Comparison of ENCODE assay signal across 8 cellular contexts in genomic region chr10:28679941-28680752, GRCh38. TPM values are rescaled to one million over a fixed set of nuclear protein-coding genes. Genes with fewer than 3 reads are reported as not detected.
A peak's percentile ranks its signal among the peaks of the same experiment; 100 is the strongest.
DNase-seq lines count a peak whose midpoint lies in the region; ATAC-seq, FAIRE-seq and TF ChIP-seq lines count a peak whose summit lies in the region.

No MANE protein-coding gene starts in this region.

- H3K79me1 ChIP-seq in neuronal stem cell (ENCODE audit: low read depth, low read length) = no peaks in the 10 kb centered on the region

- H2BK5ac ChIP-seq in neuronal stem cell (ENCODE audit: low read length) = no peak overlapping the region

- no peak overlapping the region for H2AFZ ChIP-seq in neuronal stem cell (ENCODE audit: low read length)

- no peak overlapping the region for H3K18ac ChIP-seq in neuronal stem cell (ENCODE audit: low read length)

- no peak overlapping the region for H3K9ac ChIP-seq in rectal smooth muscle tissue (ENCODE audit: low read length)
- H3K9ac ChIP-seq in neuronal stem cell (ENCODE audit: low read depth, low read length, poor library complexity) = no peak overlapping the region

- H3K4me1 ChIP-seq in rectal smooth muscle tissue (ENCODE audit: control insufficient read depth, insufficient read depth, low read length) (peaks cover 2% of the 10 kb centered on the region), neuronal stem cell (ENCODE audit: control insufficient read depth in 2 of 2, insufficient read depth in 1 of 2, low read depth in 1 of 2, low read length in 2 of 2) (peaks cover 6 to 7% of the 10 kb centered on the region in 2 donors)

- no peak overlapping the region for H3K23ac ChIP-seq in neuronal stem cell (ENCODE audit: low read depth, low read length, poor library complexity)

- no peak overlapping the region for H2BK15ac ChIP-seq in neuronal stem cell (ENCODE audit: low read length)

- H3K9me3 ChIP-seq in neuronal stem cell (replicated peaks in 1 of 2; ENCODE audit: control insufficient read depth in 2 of 2, insufficient read depth in 1 of 2, low read depth in 1 of 2, low read length in 2 of 2) = no peaks in the 10 kb centered on the region

- no peak overlapping the region for H3K4me3 ChIP-seq in fibroblast of mammary gland (ENCODE audit: control insufficient read depth, low read depth, low read length)
- H3K4me3 ChIP-seq in rectal smooth muscle tissue (ENCODE audit: low read length) = peak overlapping the region; percentile 49
- no peak overlapping the region for H3K4me3 ChIP-seq in neuronal stem cell (ENCODE audit: low read length in 2 of 2)

- TF ChIP-seq CTCF in fibroblast of mammary gland (conservative IDR thresholded peaks at IDR 0.05; ENCODE audit: control insufficient read depth, insufficient read depth, low read depth, low read length) = peak; percentile 6

- H2AK5ac ChIP-seq in neuronal stem cell (ENCODE audit: low read depth, low read length) = no peak overlapping the region

- DNase-seq in GM19239 (ENCODE audit: insufficient read length, low spot score) (no peak), RCC 7860 (ENCODE audit: low spot score) (peak; percentile 21), fibroblast of mammary gland (ENCODE audit: low read depth) (no peak), T-helper 1 cell (no peak), HPDE6-E6E7 (ENCODE audit: extremely low spot score) (no peak), neuronal stem cell (ENCODE audit: low spot score) (no peak)

- H4K91ac ChIP-seq in neuronal stem cell (ENCODE audit: low read depth, low read length, poor library complexity) = no peak overlapping the region

- no peak for ATAC-seq in GM19395 (IDR thresholded peaks at IDR 0.05; ENCODE audit: unreplicated experiment)

- peaks cover 7% of the 10 kb centered on the region for H3K27me3 ChIP-seq in rectal smooth muscle tissue (ENCODE audit: control insufficient read depth, insufficient read depth, low read length)
- peaks cover 0 to 58% (median 41%) of the 10 kb centered on the region in 3 experiments for H3K27me3 ChIP-seq in neuronal stem cell (ENCODE audit: control insufficient read depth in 3 of 3, insufficient read depth in 3 of 3, low read depth in 1 of 3, low read length in 3 of 3)

- H3K36me3 ChIP-seq in rectal smooth muscle tissue (ENCODE audit: control insufficient read depth, insufficient read depth, low read length) (no peaks in the 10 kb centered on the region), neuronal stem cell (replicated peaks in 1 of 2; ENCODE audit: control insufficient read depth in 2 of 2, insufficient read depth in 2 of 2, low read length in 2 of 2) (no peaks in the 10 kb centered on the region)

- WGBS in neuronal stem cell (ENCODE audit: extremely low coverage in 2 of 2, insufficient read length in 2 of 2, insufficient replicate concordance in 1 of 2), 2 donors = no CpG with 5 or more reads among the region's 16 CpGs

- H3K27ac ChIP-seq in rectal smooth muscle tissue (ENCODE audit: low read depth, low read length) (no peak overlapping the region), neuronal stem cell (replicated peaks; ENCODE audit: low read length) (no peak overlapping the region)

- no peak overlapping the region for H2BK12ac ChIP-seq in neuronal stem cell (ENCODE audit: low read length)

- H3K14ac ChIP-seq in neuronal stem cell (ENCODE audit: low read length) = no peak overlapping the region

- H2BK120ac ChIP-seq in neuronal stem cell (ENCODE audit: low read depth, low read length) = no peak overlapping the region

- H4K8ac ChIP-seq in neuronal stem cell (ENCODE audit: low read depth, low read length) = no peak overlapping the region

- peak; percentile 33 for FAIRE-seq in GM19239 (lab: Jason Lieb, UNC)
- FAIRE-seq in RCC 7860 (lab: Jason Lieb, UNC) = peak; percentile 56

- no peak overlapping the region for H3K4me2 ChIP-seq in neuronal stem cell (ENCODE audit: insufficient read depth, low read length, poor library complexity, severe bottlenecking)

- no peak overlapping the region for H3K4ac ChIP-seq in neuronal stem cell (ENCODE audit: low read length)

RNA-seq across cellular contexts. Expression of gene BAMBI, which starts 2.8 kb away (rescaled TPM):
- polyA plus RNA-seq in neuronal stem cell (2013, experiment 1 of 2) = 0.82 TPM
- polyA plus RNA-seq in neuronal stem cell (2013, experiment 2 of 2) = 0.71 TPM
